15 cellular contexts compared by ENCODE assay signal in the genomic region with DNA sequence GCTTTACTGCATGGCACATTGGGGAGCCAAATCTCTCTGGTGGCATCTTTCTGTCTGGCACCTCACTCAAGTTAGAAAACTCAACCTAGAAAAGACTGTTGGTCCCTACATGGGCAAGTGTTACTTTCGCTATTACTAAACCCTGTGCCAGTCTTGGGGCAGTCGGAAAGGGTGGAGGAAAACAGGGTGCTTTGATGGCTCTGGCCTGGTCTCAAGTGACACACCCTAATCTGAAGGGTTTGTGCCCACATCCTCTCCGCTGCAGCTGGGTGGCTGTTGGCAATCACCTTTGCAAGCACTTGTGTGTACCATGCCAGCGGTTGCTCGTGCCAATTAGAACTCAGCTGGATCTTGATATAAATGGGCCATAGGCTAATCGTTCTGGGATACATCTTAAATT.
DNase-seq lines count a peak whose midpoint lies in the region; ATAC-seq lines count a peak whose summit lies in the region.
"Had no signal": no experiment of that assay in that cellular context is flagged by ENCODE, and none has a peak within 500 bp of the region (broad histone marks: within the 10 kb centered on the region; RNA-seq: fewer than 3 reads in every experiment).

No MANE protein-coding gene starts in this region.

- peak overlapping the region; percentile 73 for H3K27ac Mint-ChIP-seq in activated naive CD8-positive, alpha-beta T cell
- H3K27ac Mint-ChIP-seq in activated naive CD8-positive, alpha-beta T cell treated with anti-CD3 and anti-CD28 coated beads for 36 hours, result no peak overlapping the region
- H3K27ac Mint-ChIP-seq in T-helper 17 cell, result peak overlapping the region; percentile 100
- H3K27ac Mint-ChIP-seq in stimulated activated naive B cell treated with anti-CD40 and anti-IgM and Interleukin-4, amounts not matched to agents 10 μg/mL and 1 μg/mL and 100 μg/mL, for 72 hours, result no peak overlapping the region

- H3K36me3 Mint-ChIP-seq in activated naive CD8-positive, alpha-beta T cell, result no peaks in the 10 kb centered on the region
- H3K36me3 Mint-ChIP-seq in activated naive CD8-positive, alpha-beta T cell treated with anti-CD3 and anti-CD28 coated beads for 36 hours, result no peaks in the 10 kb centered on the region
- H3K36me3 Mint-ChIP-seq in T-helper 17 cell (ENCODE audit: low read depth), result no peaks in the 10 kb centered on the region
- H3K36me3 Mint-ChIP-seq in stimulated activated naive B cell treated with anti-CD40 and anti-IgM and Interleukin-4, amounts not matched to agents 10 μg/mL and 1 μg/mL and 100 μg/mL, for 72 hours, result no peaks in the 10 kb centered on the region

- H3K4me1 Mint-ChIP-seq in activated naive CD8-positive, alpha-beta T cell (ENCODE audit: low read depth), result peaks cover 79% of the 10 kb centered on the region
- H3K4me1 Mint-ChIP-seq in activated naive CD8-positive, alpha-beta T cell treated with anti-CD3 and anti-CD28 coated beads for 36 hours, result peaks cover 49% of the 10 kb centered on the region
- peaks cover 76% of the 10 kb centered on the region for H3K4me1 Mint-ChIP-seq in T-helper 17 cell
- peaks cover 27 to 47% of the 10 kb centered on the region in 2 donors for H3K4me1 Mint-ChIP-seq in stimulated activated naive B cell treated with anti-CD40 and anti-IgM and Interleukin-4, amounts not matched to agents 10 μg/mL and 1 μg/mL and 100 μg/mL, for 72 hours

- H3K27me3 Mint-ChIP-seq in activated naive CD8-positive, alpha-beta T cell, result no peaks in the 10 kb centered on the region
- H3K27me3 Mint-ChIP-seq in activated naive CD8-positive, alpha-beta T cell treated with anti-CD3 and anti-CD28 coated beads for 36 hours, result no peaks in the 10 kb centered on the region
- no peaks in the 10 kb centered on the region for H3K27me3 Mint-ChIP-seq in T-helper 17 cell
- no peaks in the 10 kb centered on the region for H3K27me3 Mint-ChIP-seq in stimulated activated naive B cell treated with anti-CD40 and anti-IgM and Interleukin-4, amounts not matched to agents 10 μg/mL and 1 μg/mL and 100 μg/mL, for 72 hours

- no peak for DNase-seq in activated naive CD8-positive, alpha-beta T cell treated with anti-CD3 and anti-CD28 coated beads for 36 hours
- DNase-seq in T-helper 17 cell (peak in 2 of 3 donors; percentile 24 to 49), SIG-M5 treated with dmso at 0.1 percent for 504 hours (lab: John Stamatoyannopoulos, UW; ENCODE audit: unreplicated experiment) (no peak), DMS79 treated with DMSO at 0.1 percent for 48 hours (lab: John Stamatoyannopoulos, UW) (no peak), medulla oblongata (ENCODE audit: extremely low spot score) (no peak)
- peak; percentile 41 for DNase-seq in effector CD4-positive, alpha-beta T cell
- DNase-seq in stimulated activated naive B cell treated with anti-CD40 and anti-IgM and Interleukin-4, amounts not matched to agents 10 μg/mL and 1 μg/mL and 100 μg/mL, for 72 hours, result no peak
- DNase-seq: DMS79, Karpas-422, NCI-H1417 treated with DMSO at 0.1 percent for 48 hours, SIG-M5, small intestine had no signal

- no peaks in the 10 kb centered on the region for H3K9me3 Mint-ChIP-seq in activated naive CD8-positive, alpha-beta T cell (ENCODE audit: low read depth)
- peaks cover 3% of the 10 kb centered on the region for H3K9me3 Mint-ChIP-seq in activated naive CD8-positive, alpha-beta T cell treated with anti-CD3 and anti-CD28 coated beads for 36 hours
- H3K9me3 Mint-ChIP-seq in stimulated activated naive B cell treated with anti-CD40 and anti-IgM and Interleukin-4, amounts not matched to agents 10 μg/mL and 1 μg/mL and 100 μg/mL, for 72 hours, result no peaks in the 10 kb centered on the region

- H3K9me3 ChIP-seq in T-helper 17 cell (ENCODE audit: control insufficient read depth, low read length, poor library complexity, severe bottlenecking), result no peaks in the 10 kb centered on the region
- H3K9me3 ChIP-seq: gastroesophageal sphincter, thoracic aorta had no signal

- ATAC-seq in T-helper 17 cell, result peak; percentile 54
- ATAC-seq in stimulated activated naive B cell treated with anti-CD40 and anti-IgM and Interleukin-4, amounts not matched to agents 10 μg/mL and 1 μg/mL and 100 μg/mL, for 72 hours (replicated peaks), result peak; percentile 33 to 46
- ATAC-seq: gastroesophageal sphincter had no signal

- peak overlapping the region; percentile 1 for H3K4me3 Mint-ChIP-seq in activated naive CD8-positive, alpha-beta T cell
- no peak overlapping the region for H3K4me3 Mint-ChIP-seq in activated naive CD8-positive, alpha-beta T cell treated with anti-CD3 and anti-CD28 coated beads for 36 hours
- H3K4me3 Mint-ChIP-seq in T-helper 17 cell, result peak overlapping the region; percentile 69
- H3K4me3 Mint-ChIP-seq in stimulated activated naive B cell treated with anti-CD40 and anti-IgM and Interleukin-4, amounts not matched to agents 10 μg/mL and 1 μg/mL and 100 μg/mL, for 72 hours, result no peak overlapping the region

Comparison
In these comparisons a context has a peak if more than half of its experiments do, and no peak if none do; other contexts are left out.
1. H3K27ac Mint-ChIP-seq: peak in activated naive CD8-positive, alpha-beta T cell (single experiment) and T-helper 17 cell (single experiment); none in activated naive CD8-positive, alpha-beta T cell treated with anti-CD3 and anti-CD28 coated beads for 36 hours (single experiment) and stimulated activated naive B cell treated with anti-CD40 and anti-IgM and Interleukin-4, amounts not matched to agents 10 μg/mL and 1 μg/mL and 100 μg/mL, for 72 hours (single experiment).
2. H3K4me3 Mint-ChIP-seq: peak in activated naive CD8-positive, alpha-beta T cell (single experiment) and T-helper 17 cell (single experiment); none in activated naive CD8-positive, alpha-beta T cell treated with anti-CD3 and anti-CD28 coated beads for 36 hours (single experiment) and stimulated activated naive B cell treated with anti-CD40 and anti-IgM and Interleukin-4, amounts not matched to agents 10 μg/mL and 1 μg/mL and 100 μg/mL, for 72 hours (0 of 2).
3. DNase-seq: peak in T-helper 17 cell (2 of 3) and effector CD4-positive, alpha-beta T cell (single experiment); none in activated naive CD8-positive, alpha-beta T cell treated with anti-CD3 and anti-CD28 coated beads for 36 hours (single experiment), stimulated activated naive B cell treated with anti-CD40 and anti-IgM and Interleukin-4, amounts not matched to agents 10 μg/mL and 1 μg/mL and 100 μg/mL, for 72 hours (single experiment), SIG-M5 treated with dmso at 0.1 percent for 504 hours (single experiment), DMS79 treated with DMSO at 0.1 percent for 48 hours (single experiment) and medulla oblongata (single experiment).